9 cellular contexts compared by ENCODE assay signal in the genomic region with DNA sequence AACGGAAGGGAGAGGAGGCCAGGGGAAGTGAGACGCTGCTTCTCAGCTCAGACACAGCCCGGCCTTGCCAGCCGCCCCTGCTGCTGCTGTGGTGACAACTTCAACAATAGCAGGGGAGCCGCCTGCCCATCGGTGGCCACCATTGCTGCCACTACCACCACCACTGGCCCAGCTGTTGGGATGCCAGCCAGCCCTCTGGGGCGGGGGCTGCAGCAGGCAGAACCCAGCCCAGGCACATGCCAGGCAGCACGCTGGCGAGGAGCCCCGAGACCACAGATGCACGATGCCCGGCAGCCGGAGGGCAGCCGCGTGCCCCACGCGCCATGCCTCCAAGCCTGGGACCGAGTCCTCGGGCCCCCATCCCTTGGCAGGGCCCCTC. TPM values are rescaled to one million over a fixed set of nuclear protein-coding genes. Genes with fewer than 3 reads are reported as not detected.
DNase-seq lines count a peak whose midpoint lies in the region; ATAC-seq, FAIRE-seq and TF ChIP-seq lines count a peak whose summit lies in the region.
"Had no signal": no experiment of that assay in that cellular context is flagged by ENCODE, and none has a peak within 500 bp of the region (broad histone marks: within the 10 kb centered on the region; RNA-seq: fewer than 3 reads in every experiment).

No MANE protein-coding gene starts in this region.

- TF ChIP-seq CTCF in BE2C (IDR thresholded peaks at IDR 0.05; ENCODE audit: low read depth, low read length): no peak

- no peak overlapping the region for H4K12ac ChIP-seq in trophoblast cell (ENCODE audit: low read depth, low read length)

- H2AFZ ChIP-seq in trophoblast cell (ENCODE audit: insufficient read depth, low read length, poor library complexity): no peak overlapping the region

- no peaks in the 10 kb centered on the region for H3K27me3 ChIP-seq in BE2C
- no peaks in the 10 kb centered on the region for H3K27me3 ChIP-seq in adipocyte (replicated peaks; ENCODE audit: control insufficient read depth, insufficient read depth, low read length)
- no peaks in the 10 kb centered on the region for H3K27me3 ChIP-seq in right cardiac atrium (ENCODE audit: control insufficient read depth, insufficient read depth)
- no peaks in the 10 kb centered on the region for H3K27me3 ChIP-seq in trophoblast cell (ENCODE audit: insufficient read depth, low read length)

- H2BK5ac ChIP-seq in trophoblast cell (ENCODE audit: low read depth, low read length, poor library complexity): peak overlapping the region; percentile 47

- H2BK120ac ChIP-seq in trophoblast cell (ENCODE audit: insufficient read depth, low read length, poor library complexity): peak overlapping the region; percentile 6

- H3K4me2 ChIP-seq in trophoblast cell (ENCODE audit: low read length): peak overlapping the region; percentile 49

- peak overlapping the region; percentile 27 for H4K91ac ChIP-seq in trophoblast cell (ENCODE audit: low read depth, low read length)

- H3K4me3 ChIP-seq in BE2C (ENCODE audit: low read depth, low read length) (peak overlapping the region; percentile 99), adipocyte (ENCODE audit: low read length) (peak overlapping the region; percentile 86), right cardiac atrium (ENCODE audit: low read length) (peak overlapping the region; percentile 36), trophoblast cell (ENCODE audit: low read depth, low read length) (peak overlapping the region; percentile 38)

- H3K4ac ChIP-seq in trophoblast cell (ENCODE audit: low read depth, low read length): peak overlapping the region; percentile 89

- H3K4me1 ChIP-seq in BE2C: peaks cover 27% of the 10 kb centered on the region
- H3K4me1 ChIP-seq in adipocyte (ENCODE audit: control insufficient read depth, insufficient read depth, low read length): peaks cover 18% of the 10 kb centered on the region
- H3K4me1 ChIP-seq in right cardiac atrium (ENCODE audit: control insufficient read depth, insufficient read depth, low read length): peaks cover 22% of the 10 kb centered on the region
- peaks cover 71 to 75% of the 10 kb centered on the region in 2 experiments for H3K4me1 ChIP-seq in trophoblast cell (ENCODE audit: control insufficient read depth in 1 of 2, insufficient read depth in 2 of 2, low read length in 2 of 2)

- intact Hi-C loops in right cardiac atrium (cut with DNase I): no loop called here

- DNase-seq in BE2C: peak; percentile 43
- peak; percentile 48 for DNase-seq in adipocyte (ENCODE audit: low read depth)
- peak in 2 of 3 donors; percentile 74 for DNase-seq in right cardiac atrium
- no peak for DNase-seq in trophoblast cell
- DNase-seq in activated CD4-positive, CD25-positive, alpha-beta regulatory T cell (lab: John Stamatoyannopoulos, UW): no peak
- no peak for DNase-seq in OCI-M2 (lab: John Stamatoyannopoulos, UW; ENCODE audit: unreplicated experiment)
- no peak for DNase-seq in urothelium cell line (ENCODE audit: low spot score)
- DNase-seq in kidney tubule cell (ENCODE audit: low spot score): no peak
- DNase-seq: NCI-H1930 had no signal

- no peak for ATAC-seq in right cardiac atrium

- peaks cover 97% of the 10 kb centered on the region for H3K36me3 ChIP-seq in BE2C
- peaks cover 8% of the 10 kb centered on the region for H3K36me3 ChIP-seq in adipocyte (ENCODE audit: control insufficient read depth, insufficient read depth, low read length, severe bottlenecking)
- peaks cover 80 to 91% of the 10 kb centered on the region in 2 experiments for H3K36me3 ChIP-seq in trophoblast cell (ENCODE audit: control insufficient read depth in 1 of 2, insufficient read depth in 2 of 2, low read length in 2 of 2)

- H3K9ac ChIP-seq in adipocyte (ENCODE audit: low read length) (peak overlapping the region; percentile 82), trophoblast cell (ENCODE audit: low read length) (peak overlapping the region; percentile 15)

- H3K9me3 ChIP-seq in BE2C (no peaks in the 10 kb centered on the region), adipocyte (ENCODE audit: control insufficient read depth, low read length) (no peaks in the 10 kb centered on the region), right cardiac atrium (ENCODE audit: control insufficient read depth, low read length) (no peaks in the 10 kb centered on the region), trophoblast cell (ENCODE audit: insufficient read depth, low read depth, low read length) (peaks cover 3% of the 10 kb centered on the region)

- H4K8ac ChIP-seq in trophoblast cell (ENCODE audit: low read depth, low read length): peak overlapping the region; percentile 12

- H3K14ac ChIP-seq in trophoblast cell (ENCODE audit: low read length): peak overlapping the region; percentile 20

- H2BK12ac ChIP-seq in trophoblast cell (ENCODE audit: low read length): peak overlapping the region; percentile 51

- FAIRE-seq in urothelium cell line (lab: Jason Lieb, UNC): no peak

- peak overlapping the region; percentile 4 for H2AK5ac ChIP-seq in trophoblast cell (ENCODE audit: low read length)

- peaks cover 54% of the 10 kb centered on the region for H3K79me2 ChIP-seq in trophoblast cell (ENCODE audit: control insufficient read depth, insufficient read depth, low read length, poor library complexity)

- 14% methylated on average over 19 of the region's 19 CpGs for WGBS in right cardiac atrium
- WGBS in trophoblast cell (ENCODE audit: extremely low coverage, insufficient coverage, insufficient read length): no CpG with 5 or more reads among the region's 19 CpGs

- H3K27ac ChIP-seq in right cardiac atrium (ENCODE audit: low read length): no peak overlapping the region
- peak overlapping the region; percentile 70 for H3K27ac ChIP-seq in trophoblast cell (ENCODE audit: low read depth, low read length)

- H3K79me1 ChIP-seq in trophoblast cell (ENCODE audit: low read length): peaks cover 53% of the 10 kb centered on the region

- H3K23ac ChIP-seq in trophoblast cell (ENCODE audit: low read length): no peak overlapping the region

- peak overlapping the region; percentile 20 for H3K18ac ChIP-seq in trophoblast cell (ENCODE audit: low read length)

RNA-seq across cellular contexts. Expression of a gene that starts 7.3 kb away (rescaled TPM):
- 342 TPM for polyA plus RNA-seq in BE2C (2012; ENCODE audit: insufficient read depth, insufficient read length, low read depth)
- total RNA-seq in right cardiac atrium: 10 to 100 TPM; 15.1 to 19.4 (median 16.5) TPM
- 12.2 TPM for polyA plus RNA-seq in right cardiac atrium
- polyA plus RNA-seq in trophoblast cell (2013): 407 and 429 TPM in 2 replicates

RNA-seq across cellular contexts. Expression of a gene that starts 16.6 kb away (rescaled TPM):
- polyA plus RNA-seq in BE2C (2012; ENCODE audit: insufficient read depth, insufficient read length, low read depth): 481 TPM
- total RNA-seq in right cardiac atrium: 10 to 100 TPM; 36.9 to 47.7 (median 42.0) TPM
- 36.8 TPM for polyA plus RNA-seq in right cardiac atrium
- polyA plus RNA-seq in trophoblast cell (2013): 49.8 and 50.6 TPM in 2 replicates

RNA-seq across cellular contexts. Expression of a gene that starts 31.8 kb away (rescaled TPM):
- polyA plus RNA-seq in BE2C (2012; ENCODE audit: insufficient read depth, insufficient read length, low read depth): 183 TPM
- 100 to 1,000 TPM in 3 of 4 donors, 10 to 100 TPM in 1; 91.8 to 142 (median 134) TPM for total RNA-seq in right cardiac atrium
- polyA plus RNA-seq in right cardiac atrium: 206 TPM
- polyA plus RNA-seq in trophoblast cell (2013): 21.2 and 21.9 TPM in 2 replicates

RNA-seq across cellular contexts. Expression of a gene that starts 31.8 kb away (rescaled TPM):
- polyA plus RNA-seq in BE2C (2012; ENCODE audit: insufficient read depth, insufficient read length, low read depth): 168 TPM
- 10 to 100 TPM; 40.2 to 63.2 (median 55.5) TPM for total RNA-seq in right cardiac atrium
- polyA plus RNA-seq in right cardiac atrium: 32.1 TPM
- 36.7 and 38.3 TPM in 2 replicates for polyA plus RNA-seq in trophoblast cell (2013)

RNA-seq across cellular contexts. Expression of a gene that starts 57.3 kb away (rescaled TPM):
- 12.8 TPM for polyA plus RNA-seq in BE2C (2012; ENCODE audit: insufficient read depth, insufficient read length, low read depth)
- 10 to 100 TPM in 3 of 4 donors, 1 to 10 TPM in 1; 7.6 to 15.4 (median 11.0) TPM for total RNA-seq in right cardiac atrium
- polyA plus RNA-seq in right cardiac atrium: 9.0 TPM
- 7.7 and 8.5 TPM in 2 replicates for polyA plus RNA-seq in trophoblast cell (2013)

Comparison
In these comparisons a context has a peak if more than half of its experiments do, and no peak if none do; other contexts are left out.
1. DNase-seq: peak in BE2C (single experiment), adipocyte (single experiment) and right cardiac atrium (2 of 3); none in trophoblast cell (0 of 2), activated CD4-positive, CD25-positive, alpha-beta regulatory T cell (0 of 4), OCI-M2 (single experiment), urothelium cell line (single experiment) and kidney tubule cell (single experiment).
2. H3K4me3 ChIP-seq: peak in every context shown above with its lines; median percentile 99 in BE2C; 86 in adipocyte; 38 in trophoblast cell; 36 in right cardiac atrium.